7 cellular contexts compared by ENCODE assay signal in genomic region chr16:87457724-87458423, GRCh38. TPM values are rescaled to one million over a fixed set of nuclear protein-coding genes. Genes with fewer than 3 reads are reported as not detected.
DNase-seq lines count a peak whose midpoint lies in the region; ATAC-seq and TF ChIP-seq lines count a peak whose summit lies in the region.

No MANE protein-coding gene starts in this region.

- peak; percentile 71 for ATAC-seq in foreskin keratinocyte
- ATAC-seq in stimulated activated memory B cell treated with anti-CD40 and anti-IgM and Interleukin-4, amounts not matched to agents 10 μg/mL and 1 μg/mL and 100 μg/mL, for 72 hours, result peak; percentile 85

- no peak for TF ChIP-seq CTCF in HFF-Myc (IDR thresholded peaks at IDR 0.05; ENCODE audit: low read depth, low read length, missing control alignments)
- no peak for TF ChIP-seq CTCF in WI38 (IDR thresholded peaks at IDR 0.05; ENCODE audit: low read depth, low read length)
- TF ChIP-seq CTCF in foreskin keratinocyte (conservative IDR thresholded peaks at IDR 0.05), result no peak

- peaks cover 17% of the 10 kb centered on the region for H3K4me1 ChIP-seq in foreskin keratinocyte

- no peaks in the 10 kb centered on the region for H3K27me3 ChIP-seq in foreskin keratinocyte

- DNase-seq in HFF-Myc (ENCODE audit: extremely low read depth, low read depth) (peak; percentile 97), foreskin keratinocyte (peak; percentile 92 to 94), OCI-M2 (lab: John Stamatoyannopoulos, UW; ENCODE audit: unreplicated experiment) (no peak), nucleus accumbens (lab: John Stamatoyannopoulos, UW) (no peak), NCI-H510A treated with DMSO at 0.1 percent for 48 hours (lab: John Stamatoyannopoulos, UW) (no peak)

- peaks cover 15% of the 10 kb centered on the region for H3K27me3 Mint-ChIP-seq in stimulated activated memory B cell treated with anti-CD40 and anti-IgM and Interleukin-4, amounts not matched to agents 10 μg/mL and 1 μg/mL and 100 μg/mL, for 72 hours

- peaks cover 21% of the 10 kb centered on the region for H3K4me1 Mint-ChIP-seq in stimulated activated memory B cell treated with anti-CD40 and anti-IgM and Interleukin-4, amounts not matched to agents 10 μg/mL and 1 μg/mL and 100 μg/mL, for 72 hours

- H3K4me3 ChIP-seq in HFF-Myc (replicated peaks; ENCODE audit: low read depth, low read length) (no peak overlapping the region), WI38 (ENCODE audit: low read depth, low read length) (0 out of 2 replicates have a peak overlapping the region, but pooled peaks have one; percentile 5)

- H3K4me3 Mint-ChIP-seq in stimulated activated memory B cell treated with anti-CD40 and anti-IgM and Interleukin-4, amounts not matched to agents 10 μg/mL and 1 μg/mL and 100 μg/mL, for 72 hours, result peak overlapping the region; percentile 26

- peak overlapping the region; percentile 82 for H3K27ac Mint-ChIP-seq in stimulated activated memory B cell treated with anti-CD40 and anti-IgM and Interleukin-4, amounts not matched to agents 10 μg/mL and 1 μg/mL and 100 μg/mL, for 72 hours

- H3K9me3 Mint-ChIP-seq in stimulated activated memory B cell treated with anti-CD40 and anti-IgM and Interleukin-4, amounts not matched to agents 10 μg/mL and 1 μg/mL and 100 μg/mL, for 72 hours, result no peaks in the 10 kb centered on the region

- peaks cover 4% of the 10 kb centered on the region for H3K36me3 Mint-ChIP-seq in stimulated activated memory B cell treated with anti-CD40 and anti-IgM and Interleukin-4, amounts not matched to agents 10 μg/mL and 1 μg/mL and 100 μg/mL, for 72 hours

- H3K27ac ChIP-seq in foreskin keratinocyte, result peak overlapping the region; percentile 10

RNA-seq across cellular contexts. Expression of gene ZCCHC14, which starts 35.0 kb away (rescaled TPM):
- 8.4 and 8.5 TPM in 2 replicates for total RNA-seq in foreskin keratinocyte
- polyA plus RNA-seq in foreskin keratinocyte, result 2.6 and 2.8 TPM in 2 replicates

Comparison
In these comparisons a context has a peak if more than half of its experiments do, and no peak if none do; other contexts are left out.
1. DNase-seq: peak in HFF-Myc (single experiment) and foreskin keratinocyte (2 of 2); none in OCI-M2 (single experiment), nucleus accumbens (0 of 56) and NCI-H510A treated with DMSO at 0.1 percent for 48 hours (single experiment).